In genomic region chr15:52857937-52858336, GRCh38 we compare ENCODE assay signal across 22 cellular contexts.
DNase-seq lines count a peak whose midpoint lies in the region; ATAC-seq and TF ChIP-seq lines count a peak whose summit lies in the region.
"Had no signal": no experiment of that assay in that cellular context is flagged by ENCODE, and none has a peak within 500 bp of the region (broad histone marks: within the 10 kb centered on the region; RNA-seq: fewer than 3 reads in every experiment).

No MANE protein-coding gene starts in this region.

- H3K79me2 ChIP-seq in H9 (ENCODE audit: insufficient read depth, low read length) (no peaks in the 10 kb centered on the region), trophoblast cell (ENCODE audit: control insufficient read depth, insufficient read depth, low read length, poor library complexity) (no peaks in the 10 kb centered on the region)

- H3T11ph ChIP-seq in H9 (ENCODE audit: low read length), result no peak overlapping the region

- H3K9ac ChIP-seq in H9 (ENCODE audit: extremely low read depth, insufficient read length, low read length), result no peak overlapping the region
- no peak overlapping the region for H3K9ac ChIP-seq in trophoblast cell (ENCODE audit: low read length)

- H3K4me1 ChIP-seq in H9 (ENCODE audit: insufficient read depth, low read length), result peaks cover 14% of the 10 kb centered on the region; the same call in 1 of the 2 replicates
- peaks cover 16% of the 10 kb centered on the region for H3K4me1 ChIP-seq in SJSA1 (replicated peaks)
- H3K4me1 ChIP-seq in trophoblast cell (ENCODE audit: control insufficient read depth in 1 of 2, insufficient read depth in 2 of 2, low read length in 2 of 2), result peaks cover 2% of the 10 kb centered on the region in 2 experiments
- H3K4me1 ChIP-seq: Caco-2, suprapubic skin had no signal

- H3K4me3 ChIP-seq in SJSA1 (no peak overlapping the region), trophoblast cell (ENCODE audit: low read depth, low read length) (no peak overlapping the region)
- H3K4me3 ChIP-seq: GM12878, suprapubic skin had no signal

- H3K79me1 ChIP-seq in H9 (ENCODE audit: insufficient read depth, low read depth, low read length, poor library complexity, severe bottlenecking), result no peaks in the 10 kb centered on the region
- no peaks in the 10 kb centered on the region for H3K79me1 ChIP-seq in trophoblast cell (ENCODE audit: low read length)

- POLR2A ChIA-PET in GM10248 (lab: Yijun Ruan, JAX), result no interaction called here

- H4K8ac ChIP-seq in H9 (replicated peaks; ENCODE audit: insufficient read length, low read depth, low read length) (no peak overlapping the region), trophoblast cell (ENCODE audit: low read depth, low read length) (no peak overlapping the region)

- H3K18ac ChIP-seq in H9 (ENCODE audit: insufficient read length, low read depth, low read length) (no peak overlapping the region), trophoblast cell (ENCODE audit: low read length) (no peak overlapping the region)

- no peak for ATAC-seq in GM18517 (IDR thresholded peaks at IDR 0.05; ENCODE audit: unreplicated experiment)
- ATAC-seq in GM21447 (IDR thresholded peaks at IDR 0.05; ENCODE audit: unreplicated experiment), result no peak
- ATAC-seq: GM12878; heart left ventricle; natural killer cell treated with Interleukin-12 subunit alpha and Interleukin-12 subunit beta and Interleukin-15 and Interleukin-18, amount 100 ng/mL, for 72 hours had no signal

- WGBS in H9 (ENCODE audit: extremely low coverage, insufficient read length, low lambda C conversion rate), result no CpG with 5 or more reads among the region's 6 CpGs
- WGBS in trophoblast cell (ENCODE audit: extremely low coverage, insufficient coverage, insufficient read length), result no CpG with 5 or more reads among the region's 6 CpGs

- no peak overlapping the region for H2BK5ac ChIP-seq in H9 (ENCODE audit: insufficient read length, low read length)
- H2BK5ac ChIP-seq in trophoblast cell (ENCODE audit: low read depth, low read length, poor library complexity), result no peak overlapping the region

- H2BK20ac ChIP-seq in H9 (ENCODE audit: low read depth, low read length, poor library complexity, severe bottlenecking), result no peak overlapping the region

- H2BK120ac ChIP-seq in H9 (ENCODE audit: low read depth, low read length, poor library complexity, severe bottlenecking) (no peak overlapping the region), trophoblast cell (ENCODE audit: insufficient read depth, low read length, poor library complexity) (no peak overlapping the region)

- H3K23me2 ChIP-seq in H9 (ENCODE audit: insufficient read length, low read depth, low read length, poor library complexity, severe bottlenecking), result no peaks in the 10 kb centered on the region

- H2AK5ac ChIP-seq in H9 (ENCODE audit: insufficient read length, low read length) (no peak overlapping the region), trophoblast cell (ENCODE audit: low read length) (no peak overlapping the region)

- peak overlapping the region; percentile 37 for H3K4me2 ChIP-seq in H9 (ENCODE audit: insufficient read depth, insufficient read length, low read length)
- H3K4me2 ChIP-seq in trophoblast cell (ENCODE audit: low read length), result no peak overlapping the region

- CTCF ChIA-PET in GM10248 (lab: Yijun Ruan, JAX), result no interaction called here

- TF ChIP-seq CTCF in H9 (conservative IDR thresholded peaks at IDR 0.05), result no peak
- TF ChIP-seq CTCF in GM10248 (IDR thresholded peaks at IDR 0.05; ENCODE audit: control extremely low read depth, extremely low read depth, low read depth, missing control alignments), result no peak

- H3K27me3 ChIP-seq in H9 (ENCODE audit: insufficient read depth, low read length) (no peaks in the 10 kb centered on the region), SJSA1 (replicated peaks) (no peaks in the 10 kb centered on the region), trophoblast cell (ENCODE audit: insufficient read depth, low read length) (no peaks in the 10 kb centered on the region)

- H2BK15ac ChIP-seq in H9 (ENCODE audit: low read depth, low read length), result no peak overlapping the region

- H3K4me3 Mint-ChIP-seq in H9, result no peak overlapping the region
- H3K4me3 Mint-ChIP-seq: activated B cell treated with CpG ODN at 0.5 μM for 24 hours; activated T-helper 1 cell treated with anti-CD3 and anti-CD28 coated beads, Interleukin-12 subunit alpha, Interleukin-12 subunit beta, Interleukin-2, Interleukin-4 antibody, amounts not matched to agents 30 ng/mL and 10 ng/mL and 1 ng/mL, durations not matched to agents 14 hours and 24 hours and 36 hours; IgD-negative memory B cell; natural killer cell treated with Interleukin-12 subunit alpha and Interleukin-12 subunit beta and Interleukin-15 and Interleukin-18, amount 100 ng/mL, for 72 hours had no signal

- H3K36me3 ChIP-seq in SJSA1 (no peaks in the 10 kb centered on the region), trophoblast cell (ENCODE audit: control insufficient read depth in 1 of 2, insufficient read depth in 2 of 2, low read length in 2 of 2) (no peaks in the 10 kb centered on the region)
- H3K36me3 ChIP-seq: heart left ventricle, suprapubic skin had no signal

- H4K5ac ChIP-seq in H9 (ENCODE audit: insufficient read length, low read depth, low read length), result no peak overlapping the region

- no peak overlapping the region for H3K27ac ChIP-seq in H9 (ENCODE audit: insufficient read length, low read depth, low read length)
- peak overlapping the region; percentile 56 for H3K27ac ChIP-seq in SJSA1
- no peak overlapping the region for H3K27ac ChIP-seq in trophoblast cell (ENCODE audit: low read depth, low read length)
- H3K27ac ChIP-seq: heart left ventricle, suprapubic skin had no signal

- H2AFZ ChIP-seq in H9 (ENCODE audit: low read length), result no peak overlapping the region
- no peak overlapping the region for H2AFZ ChIP-seq in trophoblast cell (ENCODE audit: insufficient read depth, low read length, poor library complexity)

- peaks cover 25 to 30% of the 10 kb centered on the region in 2 experiments for H3K4me1 Mint-ChIP-seq in H9
- H3K4me1 Mint-ChIP-seq: activated B cell treated with CpG ODN at 0.5 μM for 24 hours, IgD-negative memory B cell had no signal

- DNase-seq in H9 (no peak), SJSA1 (ENCODE audit: low read depth in 1 of 2, low spot score in 2 of 2) (peak; percentile 54 to 79), fibroblast of peridontal ligament (ENCODE audit: extremely low read depth) (peak; percentile 0), trophoblast cell (peak; percentile 6 to 45), activated gamma-delta T cell (lab: John Stamatoyannopoulos, UW) (no peak), GM10248 (ENCODE audit: extremely low spot score) (no peak)
- DNase-seq: activated B cell treated with CpG ODN at 0.5 μM for 24 hours; Caco-2; central memory CD4-positive, alpha-beta T cell; effector CD4-positive, alpha-beta T cell; heart left ventricle; kidney; NCI-H1930; SHP77; T-helper 2 cell had no signal

- H2BK12ac ChIP-seq in H9 (ENCODE audit: insufficient read length, low read depth, low read length) (no peak overlapping the region), trophoblast cell (ENCODE audit: low read length) (no peak overlapping the region)

- H3K27me3 Mint-ChIP-seq in H9 (ENCODE audit: low read depth), result no peaks in the 10 kb centered on the region; the same call in none of the 2 replicates

- no peak overlapping the region for H4K12ac ChIP-seq in trophoblast cell (ENCODE audit: low read depth, low read length)

- H3K4ac ChIP-seq in H9 (ENCODE audit: low read depth, low read length), result no peak overlapping the region
- no peak overlapping the region for H3K4ac ChIP-seq in trophoblast cell (ENCODE audit: low read depth, low read length)

- H3K9me3 Mint-ChIP-seq in H9, result no peaks in the 10 kb centered on the region
- H3K9me3 Mint-ChIP-seq: activated B cell treated with CpG ODN at 0.5 μM for 24 hours; activated T-helper 1 cell treated with anti-CD3 and anti-CD28 coated beads, Interleukin-12 subunit alpha, Interleukin-12 subunit beta, Interleukin-2, Interleukin-4 antibody, amounts not matched to agents 30 ng/mL and 10 ng/mL and 1 ng/mL, durations not matched to agents 14 hours and 24 hours and 36 hours; IgD-negative memory B cell; natural killer cell treated with Interleukin-12 subunit alpha and Interleukin-12 subunit beta and Interleukin-15 and Interleukin-18, amount 100 ng/mL, for 72 hours had no signal

- H4K91ac ChIP-seq in H9 (ENCODE audit: insufficient read length, low read depth, low read length), result no peak overlapping the region
- H4K91ac ChIP-seq in trophoblast cell (ENCODE audit: low read depth, low read length), result no peak overlapping the region

- H3K23ac ChIP-seq in H9 (ENCODE audit: insufficient read length, low read depth, low read length), result no peak overlapping the region
- no peak overlapping the region for H3K23ac ChIP-seq in trophoblast cell (ENCODE audit: low read length)

- no peaks in the 10 kb centered on the region for H4K20me1 ChIP-seq in H9 (ENCODE audit: control insufficient read depth, insufficient read depth, insufficient read length)

- no peak overlapping the region for H3K56ac ChIP-seq in H9 (ENCODE audit: insufficient read length, low read depth, low read length)

- H3K9me3 ChIP-seq in H9 (ENCODE audit: control insufficient read depth, low read depth, low read length), result no peaks in the 10 kb centered on the region
- no peaks in the 10 kb centered on the region for H3K9me3 ChIP-seq in SJSA1 (replicated peaks)
- H3K9me3 ChIP-seq in trophoblast cell (ENCODE audit: insufficient read depth, low read depth, low read length), result peaks cover 1% of the 10 kb centered on the region
- H3K9me3 ChIP-seq: Caco-2, heart left ventricle, suprapubic skin had no signal

- H3K14ac ChIP-seq in H9 (ENCODE audit: insufficient read depth, low read length), result no peak overlapping the region
- no peak overlapping the region for H3K14ac ChIP-seq in trophoblast cell (ENCODE audit: low read length)

- no peaks in the 10 kb centered on the region; a peak in 1 of 7 replicates for H3K36me3 Mint-ChIP-seq in H9 (ENCODE audit: insufficient read depth in 1 of 3, low read depth in 3 of 3)
- H3K36me3 Mint-ChIP-seq: IgD-negative memory B cell; natural killer cell treated with Interleukin-12 subunit alpha and Interleukin-12 subunit beta and Interleukin-15 and Interleukin-18, amount 100 ng/mL, for 72 hours had no signal

- H3K27ac Mint-ChIP-seq in H9, result no peak overlapping the region
- H3K27ac Mint-ChIP-seq: activated B cell treated with CpG ODN at 0.5 μM for 24 hours; activated T-helper 1 cell treated with anti-CD3 and anti-CD28 coated beads, Interleukin-12 subunit alpha, Interleukin-12 subunit beta, Interleukin-2, Interleukin-4 antibody, amounts not matched to agents 30 ng/mL and 10 ng/mL and 1 ng/mL, durations not matched to agents 14 hours and 24 hours and 36 hours; IgD-negative memory B cell; natural killer cell treated with Interleukin-12 subunit alpha and Interleukin-12 subunit beta and Interleukin-15 and Interleukin-18, amount 100 ng/mL, for 72 hours had no signal

Comparison
In these comparisons a context has a peak if more than half of its experiments do, and no peak if none do; other contexts are left out.
1. DNase-seq: peak in SJSA1 (2 of 2), fibroblast of peridontal ligament (single experiment) and trophoblast cell (2 of 2); none in H9 (single experiment), activated gamma-delta T cell (single experiment) and GM10248 (single experiment).